9 cellular contexts compared by ENCODE assay signal in the genomic region with DNA sequence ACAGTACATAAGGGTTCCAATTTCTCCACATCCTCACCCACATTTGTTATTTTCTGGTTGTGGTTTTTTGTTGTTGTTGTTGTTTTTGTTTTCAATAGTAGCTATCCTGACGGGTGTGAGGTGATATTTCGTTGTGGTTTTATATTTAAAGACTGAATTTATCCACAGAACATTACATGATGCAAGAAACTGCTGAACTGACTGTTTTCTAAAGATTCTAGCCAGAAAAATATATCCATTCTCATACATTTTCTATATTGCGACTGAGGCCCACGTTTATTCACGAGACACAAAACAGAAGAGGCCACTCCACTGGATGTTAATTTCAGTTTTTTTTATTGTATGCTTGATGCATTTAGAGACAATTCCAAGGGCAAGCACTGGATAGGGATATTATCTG.
"Had no signal": no experiment of that assay in that cellular context is flagged by ENCODE, and none has a peak within 500 bp of the region (broad histone marks: within the 10 kb centered on the region; RNA-seq: fewer than 3 reads in every experiment).

No MANE protein-coding gene starts in this region.

- H2AFZ ChIP-seq: GM23338 had no signal

- ATAC-seq: GM23338, HepG2 had no signal

- H3K4me2 ChIP-seq: GM23338, KMS-11 had no signal

- H3K9ac ChIP-seq: KMS-11 had no signal

- DNase-seq: H9, HCEC 1CT, KBM-7 had no signal

- H3K4me3 ChIP-seq: GM23338 had no signal

- H3K27ac ChIP-seq: HL-60, KMS-11 had no signal

- FAIRE-seq: H1, H54, HepG2 had no signal
